In the genomic region with DNA sequence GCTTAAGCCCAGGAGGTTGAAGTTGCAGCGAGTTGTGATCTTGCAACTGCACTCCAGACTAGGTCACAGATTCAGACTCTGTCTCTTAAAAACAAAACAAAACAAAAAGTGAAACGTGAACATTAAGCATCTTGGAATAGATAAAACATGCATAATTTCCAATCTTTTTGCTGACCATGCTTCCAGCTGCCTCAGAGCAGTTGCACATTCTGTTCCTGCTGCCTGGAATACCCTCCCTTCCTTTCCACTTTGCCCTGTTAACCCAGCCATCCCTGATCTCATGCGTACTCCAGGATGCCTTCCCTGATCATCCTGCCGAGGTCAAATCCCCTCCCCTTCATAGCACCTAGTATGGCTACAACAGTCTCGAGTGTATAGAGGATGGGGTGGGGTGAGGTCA, we compare ENCODE assay signal across 12 cellular contexts. TPM values are rescaled to one million over a fixed set of nuclear protein-coding genes. Genes with fewer than 3 reads are reported as not detected.
DNase-seq lines count a peak whose midpoint lies in the region; ATAC-seq and TF ChIP-seq lines count a peak whose summit lies in the region.
"Had no signal": no experiment of that assay in that cellular context is flagged by ENCODE, and none has a peak within 500 bp of the region (broad histone marks: within the 10 kb centered on the region; RNA-seq: fewer than 3 reads in every experiment).

No MANE protein-coding gene starts in this region.

- no peaks in the 10 kb centered on the region for H4K20me1 ChIP-seq in GM23338 (replicated peaks; ENCODE audit: insufficient read depth)

- H3K9me3 Mint-ChIP-seq in CD8-positive, alpha-beta memory T cell = no peaks in the 10 kb centered on the region
- H3K9me3 Mint-ChIP-seq in GM23338 = no peaks in the 10 kb centered on the region
- no peaks in the 10 kb centered on the region for H3K9me3 Mint-ChIP-seq in activated T-helper 17 cell treated with anti-CD3 and anti-CD28 coated beads, Interleukin-2, amount 50 U/mL, for 72 hours
- H3K9me3 Mint-ChIP-seq in natural killer cell = no peaks in the 10 kb centered on the region

- peak overlapping the region; percentile 92 to 99 (median 96) for H3K27ac Mint-ChIP-seq in CD8-positive, alpha-beta memory T cell
- H3K27ac Mint-ChIP-seq in GM23338 = no peak overlapping the region
- H3K27ac Mint-ChIP-seq in activated T-helper 17 cell treated with anti-CD3 and anti-CD28 coated beads, Interleukin-2, amount 50 U/mL, for 72 hours = peak overlapping the region; percentile 97
- H3K27ac Mint-ChIP-seq in natural killer cell = peak overlapping the region; percentile 96 to 98

- no peaks in the 10 kb centered on the region for H3K9me2 ChIP-seq in GM23338 (ENCODE audit: insufficient read depth)

- H3K27me3 Mint-ChIP-seq in CD8-positive, alpha-beta memory T cell = peaks cover 0 to 2% of the 10 kb centered on the region in 2 donors
- peaks cover 26% of the 10 kb centered on the region for H3K27me3 Mint-ChIP-seq in GM23338 (ENCODE audit: insufficient read depth, low read depth, poor library complexity)
- no peaks in the 10 kb centered on the region for H3K27me3 Mint-ChIP-seq in activated T-helper 17 cell treated with anti-CD3 and anti-CD28 coated beads, Interleukin-2, amount 50 U/mL, for 72 hours
- H3K27me3 Mint-ChIP-seq in natural killer cell (ENCODE audit: low read depth in 2 of 2) = no peaks in the 10 kb centered on the region

- no peaks in the 10 kb centered on the region for H3K9me3 ChIP-seq in CD8-positive, alpha-beta memory T cell (ENCODE audit: low read length)
- H3K9me3 ChIP-seq: MG63 had no signal

- CTCF ChIA-PET in CD8-positive, alpha-beta memory T cell (lab: Charles Lee) = interaction anchor here (1.1 to 6.7 kb wide), 4 partner anchors 8 to 133 kb away, joined by 3 to 42 read pairs (median 4); a partner anchor contains a TSS

- no peak for ATAC-seq in GM23338
- no peak for ATAC-seq in activated T-helper 17 cell treated with anti-CD3 and anti-CD28 coated beads, Interleukin-2, amount 50 U/mL, for 72 hours (replicated peaks)
- ATAC-seq in natural killer cell = no peak
- ATAC-seq in HG02798 (IDR thresholded peaks at IDR 0.05; ENCODE audit: poor library complexity, unreplicated experiment) = no peak
- no peak for ATAC-seq in HG03196 (IDR thresholded peaks at IDR 0.05; ENCODE audit: unreplicated experiment)
- ATAC-seq: foreskin keratinocyte had no signal

- no peak for DNase-seq in CD8-positive, alpha-beta memory T cell
- no peak for DNase-seq in GM23338 (ENCODE audit: low spot score)
- DNase-seq in natural killer cell = no peak
- no peak for DNase-seq in hippocampal formation (lab: John Stamatoyannopoulos, UW)
- no peak for DNase-seq in HUDEP-2 (lab: John Stamatoyannopoulos, UW; ENCODE audit: unreplicated experiment in 76 of 76)
- DNase-seq: foreskin keratinocyte, MG63, NCI-H345 had no signal

- peaks cover 7% of the 10 kb centered on the region for H3K36me3 ChIP-seq in CD8-positive, alpha-beta memory T cell (ENCODE audit: insufficient read depth, low read length)
- H3K36me3 ChIP-seq in GM23338 (ENCODE audit: insufficient read depth) = no peaks in the 10 kb centered on the region
- H3K36me3 ChIP-seq: MG63 had no signal

- POLR2A ChIA-PET in CD8-positive, alpha-beta memory T cell (lab: Charles Lee) = interaction anchor here (1.0 to 2.6 kb wide), 2 partner anchors 21 to 131 kb away, joined by 3 to 28 read pairs; a partner anchor contains a TSS

- no peaks in the 10 kb centered on the region for H3K79me2 ChIP-seq in GM23338 (replicated peaks; ENCODE audit: insufficient read depth)

- 0 out of 2 replicates have a peak, but pooled peaks cover 5% of the 10 kb centered on the region for H3F3A ChIP-seq in GM23338 (replicated peaks; ENCODE audit: low read depth)

- intact Hi-C loops in natural killer cell (cut with micrococcal nuclease) = no loop called here

- no peaks in the 10 kb centered on the region for H3K27me3 ChIP-seq in CD8-positive, alpha-beta memory T cell (ENCODE audit: insufficient read depth, low read length, poor library complexity, severe bottlenecking)
- H3K27me3 ChIP-seq in GM23338 (ENCODE audit: insufficient read depth) = no peaks in the 10 kb centered on the region
- H3K27me3 ChIP-seq: foreskin keratinocyte, MG63 had no signal

- peaks cover 0 to 36% (median 5%) of the 10 kb centered on the region in 3 donors for H3K36me3 Mint-ChIP-seq in CD8-positive, alpha-beta memory T cell
- H3K36me3 Mint-ChIP-seq in GM23338 (ENCODE audit: low read depth) = no peaks in the 10 kb centered on the region
- peaks cover 45% of the 10 kb centered on the region for H3K36me3 Mint-ChIP-seq in activated T-helper 17 cell treated with anti-CD3 and anti-CD28 coated beads, Interleukin-2, amount 50 U/mL, for 72 hours (ENCODE audit: low read depth)
- H3K36me3 Mint-ChIP-seq in natural killer cell = no peaks in the 10 kb centered on the region

- peaks cover 30 to 57% (median 33%) of the 10 kb centered on the region in 3 donors for H3K4me1 Mint-ChIP-seq in CD8-positive, alpha-beta memory T cell
- H3K4me1 Mint-ChIP-seq in GM23338 = peaks cover 12% of the 10 kb centered on the region
- peaks cover 13% of the 10 kb centered on the region for H3K4me1 Mint-ChIP-seq in activated T-helper 17 cell treated with anti-CD3 and anti-CD28 coated beads, Interleukin-2, amount 50 U/mL, for 72 hours
- H3K4me1 Mint-ChIP-seq in natural killer cell = peaks cover 24 to 55% of the 10 kb centered on the region in 2 donors

- H3K27ac ChIP-seq in CD8-positive, alpha-beta memory T cell (ENCODE audit: low read depth, low read length) = peak overlapping the region; percentile 67
- H3K27ac ChIP-seq in GM23338 (ENCODE audit: low read depth) = no peak overlapping the region
- H3K27ac ChIP-seq: foreskin keratinocyte, VCaP had no signal

- peak overlapping the region; percentile 80 to 95 (median 88) for H3K4me3 Mint-ChIP-seq in CD8-positive, alpha-beta memory T cell
- peak overlapping the region; percentile 7; the same call in 2 of the 3 replicates for H3K4me3 Mint-ChIP-seq in GM23338
- H3K4me3 Mint-ChIP-seq in activated T-helper 17 cell treated with anti-CD3 and anti-CD28 coated beads, Interleukin-2, amount 50 U/mL, for 72 hours = peak overlapping the region; percentile 96
- H3K4me3 Mint-ChIP-seq in natural killer cell = peak overlapping the region; percentile 95

- peaks cover 32% of the 10 kb centered on the region for H3K4me1 ChIP-seq in CD8-positive, alpha-beta memory T cell (ENCODE audit: insufficient read depth, low read length)
- H3K4me1 ChIP-seq in GM23338 (ENCODE audit: insufficient read depth) = peaks cover 11% of the 10 kb centered on the region; the same call in 1 of the 2 replicates

- H3K4me3 ChIP-seq in CD8-positive, alpha-beta memory T cell (ENCODE audit: low read length) = peak overlapping the region; percentile 46
- H3K4me3 ChIP-seq in GM23338 = no peak overlapping the region
- H3K4me3 ChIP-seq: MG63 had no signal

- no peak overlapping the region for H3K4me2 ChIP-seq in GM23338

- TF ChIP-seq CTCF in GM23338 (conservative IDR thresholded peaks at IDR 0.05; ENCODE audit: low read depth in 2 of 2) (no peak), natural killer cell (IDR thresholded peaks at IDR 0.05) (no peak)

- no peak overlapping the region for H2AFZ ChIP-seq in GM23338

TF ChIP-seq in GM23338, 12 proteins besides CTCF, POLR2A, EP300 and RAD21 (continues in another document):
- TF ChIP-seq ZNF114 (CRISPR knock-in tag; IDR thresholded peaks at IDR 0.05) (no peak), STAT1 (IDR thresholded peaks at IDR 0.05; ENCODE audit: unreplicated experiment) (no peak)

RNA-seq across cellular contexts. Expression of a gene that starts 0.7 kb away (rescaled TPM):
- 100 to 1,000 TPM; 101 to 105 TPM for total RNA-seq in CD8-positive, alpha-beta memory T cell
- 45.6 TPM for polyA plus RNA-seq in CD8-positive, alpha-beta memory T cell
- 12.1 and 12.3 TPM in 2 replicates for total RNA-seq in GM23338 (2014; rRNA removed; shearing (Covaris generic))
- 5.9 and 6.8 TPM in 2 replicates for polyA plus RNA-seq in GM23338 (2016; fragmentation: Nextera tagmentation; extraction: Ambion mirVana)
- total RNA-seq in activated T-helper 17 cell treated with anti-CD3 and anti-CD28 coated beads, Interleukin-2, amount 50 U/mL, for 72 hours = 100 to 1,000 TPM; 120 to 125 TPM
- total RNA-seq in natural killer cell = 100 to 1,000 TPM; 262 to 276 (median 272) TPM

RNA-seq across cellular contexts. Expression of a gene that starts 19.6 kb away (rescaled TPM):
- 10 to 100 TPM; 38.0 to 39.0 TPM for total RNA-seq in CD8-positive, alpha-beta memory T cell
- polyA plus RNA-seq in CD8-positive, alpha-beta memory T cell = 15.9 TPM
- 18.6 and 19.9 TPM in 2 replicates for total RNA-seq in GM23338 (2014; rRNA removed; shearing (Covaris generic))
- 3.5 and 4.1 TPM in 2 replicates for polyA plus RNA-seq in GM23338 (2016; fragmentation: Nextera tagmentation; extraction: Ambion mirVana)
- 10 to 100 TPM; 14.8 to 33.3 TPM for total RNA-seq in activated T-helper 17 cell treated with anti-CD3 and anti-CD28 coated beads, Interleukin-2, amount 50 U/mL, for 72 hours
- total RNA-seq in natural killer cell = 10 to 100 TPM; 27.6 to 36.0 (median 34.4) TPM

RNA-seq across cellular contexts. Expression of a gene that starts 21.4 kb away (rescaled TPM):
- 100 to 1,000 TPM; 114 to 126 TPM for total RNA-seq in CD8-positive, alpha-beta memory T cell
- polyA plus RNA-seq in CD8-positive, alpha-beta memory T cell = 170 TPM
- total RNA-seq in GM23338 (2014; rRNA removed; shearing (Covaris generic)) = 202 and 212 TPM in 2 replicates
- 300 and 312 TPM in 2 replicates for polyA plus RNA-seq in GM23338 (2016; fragmentation: Nextera tagmentation; extraction: Ambion mirVana)
- total RNA-seq in activated T-helper 17 cell treated with anti-CD3 and anti-CD28 coated beads, Interleukin-2, amount 50 U/mL, for 72 hours = 100 to 1,000 TPM; 124 to 164 TPM
- 100 to 1,000 TPM in 1 of 3 donors, 10 to 100 TPM in 2; 85.9 to 104 (median 88.8) TPM for total RNA-seq in natural killer cell

RNA-seq across cellular contexts. Expression of a gene that starts 22.0 kb away (rescaled TPM):
- total RNA-seq in CD8-positive, alpha-beta memory T cell = 100 to 1,000 TPM; 327 to 332 TPM
- 467 TPM for polyA plus RNA-seq in CD8-positive, alpha-beta memory T cell
- total RNA-seq in GM23338 (2014; rRNA removed; shearing (Covaris generic)) = 298 and 349 TPM in 2 replicates
- polyA plus RNA-seq in GM23338 (2016; fragmentation: Nextera tagmentation; extraction: Ambion mirVana) = 927 and 1,003 TPM in 2 replicates
- 100 to 1,000 TPM; 157 to 218 TPM for total RNA-seq in activated T-helper 17 cell treated with anti-CD3 and anti-CD28 coated beads, Interleukin-2, amount 50 U/mL, for 72 hours
- 100 to 1,000 TPM in 2 of 3 donors, 10 to 100 TPM in 1; 98.4 to 106 (median 105) TPM for total RNA-seq in natural killer cell

RNA-seq across cellular contexts. Expression of a gene that starts 34.0 kb away (rescaled TPM):
- 10 to 100 TPM; 52.2 to 54.3 TPM for total RNA-seq in CD8-positive, alpha-beta memory T cell
- 11.9 TPM for polyA plus RNA-seq in CD8-positive, alpha-beta memory T cell
- 50.1 and 55.1 TPM in 2 replicates for total RNA-seq in GM23338 (2014; rRNA removed; shearing (Covaris generic))
- 13.7 and 15.7 TPM in 2 replicates for polyA plus RNA-seq in GM23338 (2016; fragmentation: Nextera tagmentation; extraction: Ambion mirVana)
- 10 to 100 TPM; 31.2 to 55.7 TPM for total RNA-seq in activated T-helper 17 cell treated with anti-CD3 and anti-CD28 coated beads, Interleukin-2, amount 50 U/mL, for 72 hours
- total RNA-seq in natural killer cell = 10 to 100 TPM; 47.1 to 51.3 (median 50.0) TPM

Comparison
In these comparisons a context has a peak if more than half of its experiments do, and no peak if none do; other contexts are left out.
1. H3K4me3 Mint-ChIP-seq: peak in every context shown above with its lines; median percentile 96 in activated T-helper 17 cell treated with anti-CD3 and anti-CD28 coated beads, Interleukin-2, amount 50 U/mL, for 72 hours; 95 in natural killer cell; 88 in CD8-positive, alpha-beta memory T cell; 7 in GM23338.